7 cellular contexts compared by ENCODE assay signal in the genomic region with DNA sequence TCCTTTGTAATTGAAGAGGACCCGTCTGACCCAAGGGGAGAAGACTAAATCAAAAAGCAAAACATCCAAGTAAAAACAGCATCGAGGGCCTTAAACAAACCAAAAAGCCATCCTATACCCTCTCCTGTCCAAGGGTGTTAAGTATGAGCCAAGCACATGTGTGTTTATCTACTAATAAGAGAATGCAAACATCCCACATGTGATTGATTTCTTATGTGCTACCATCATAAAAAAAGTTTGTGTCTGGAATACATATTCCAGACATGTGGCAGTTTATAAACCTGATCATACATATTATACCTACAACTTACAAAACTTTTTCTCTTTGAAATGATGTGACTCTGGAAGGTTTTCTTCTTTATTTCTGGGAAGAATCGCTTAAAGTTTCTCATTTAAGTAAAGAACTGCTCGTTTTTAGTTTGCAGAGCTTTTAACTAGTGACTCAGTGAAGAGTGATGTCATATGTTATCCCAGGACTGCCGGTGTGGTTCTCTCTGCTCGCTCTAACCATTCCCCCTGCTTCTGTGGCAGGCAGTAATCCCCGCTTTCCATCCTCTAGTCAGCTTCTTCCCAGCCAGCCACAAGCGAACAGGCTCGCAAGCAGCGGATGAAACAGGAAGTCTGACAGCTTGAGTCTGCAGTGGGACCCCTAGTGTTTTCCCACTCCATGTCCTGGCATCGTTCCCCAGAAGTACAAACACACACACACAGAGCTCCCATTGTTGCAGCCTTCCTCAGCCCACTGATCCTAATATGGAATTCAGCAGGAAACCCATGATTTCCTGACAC. TPM values are rescaled to one million over a fixed set of nuclear protein-coding genes. Genes with fewer than 3 reads are reported as not detected.
A peak's percentile ranks its signal among the peaks of the same experiment; 100 is the strongest.
DNase-seq lines count a peak whose midpoint lies in the region; ATAC-seq, FAIRE-seq and TF ChIP-seq lines count a peak whose summit lies in the region.

No MANE protein-coding gene starts in this region.

- intact Hi-C loops in Panc1 (cut with micrococcal nuclease; ENCODE audit: unreplicated experiment) (no loop called here), esophagus squamous epithelium (cut with DNase I) (no loop called here), aorta (cut with DNase I) (loop anchor here in 1 of 2 donors (2.0 kb wide), 1 partner anchor 45 kb away; no protein-coding TSS in a partner anchor)
- intact Hi-C loops in CD4-positive, alpha-beta memory T cell (cut with micrococcal nuclease), result no loop called here

- CTCF ChIA-PET in Panc1 (lab: Charles Lee), result interaction anchor here (0.6 kb wide), 1 partner anchor 29 kb away, joined by 6 read pairs; no protein-coding TSS in a partner anchor
- CTCF ChIA-PET in CD4-positive, alpha-beta memory T cell (lab: Charles Lee; ENCODE audit: partially characterized antibody), result no interaction called here

- no peak overlapping the region for H3K4me3 Mint-ChIP-seq in activated T-cell treated with anti-CD3 and anti-CD28 coated beads, Interleukin-2, amount 50 U/mL, for 4 hours
- no peak overlapping the region for H3K4me3 Mint-ChIP-seq in CD4-positive, alpha-beta memory T cell

- H3K9me3 ChIP-seq in Panc1 (ENCODE audit: control insufficient read depth, insufficient read depth, low read depth, low read length) (no peaks in the 10 kb centered on the region), esophagus squamous epithelium (no peaks in the 10 kb centered on the region), aorta (ENCODE audit: control insufficient read depth, low read length) (no peaks in the 10 kb centered on the region)
- no peaks in the 10 kb centered on the region for H3K9me3 ChIP-seq in CD4-positive, alpha-beta memory T cell (ENCODE audit: control insufficient read depth in 1 of 2, low read length in 2 of 2)

- H3K36me3 Mint-ChIP-seq in activated T-cell treated with anti-CD3 and anti-CD28 coated beads, Interleukin-2, amount 50 U/mL, for 4 hours (ENCODE audit: insufficient read depth), result no peaks in the 10 kb centered on the region
- no peaks in the 10 kb centered on the region for H3K36me3 Mint-ChIP-seq in CD4-positive, alpha-beta memory T cell

- no TSS peak for BruUV-seq in Panc1 (replicated peaks; lab: Mats Ljungman, UMichigan)

- in situ Hi-C loops in Panc1 (cut with HindIII; ENCODE audit: low pct_unique_long_range_greater_than_20kb, low sequenced_read_pairs), result no loop called here

- peak; percentile 100 for FAIRE-seq in HTR-8/SVneo (lab: Jason Lieb, UNC)

- H3K27ac ChIP-seq in Panc1 (ENCODE audit: low read length), result no peak overlapping the region; the same call in 1 of the 2 replicates
- H3K27ac ChIP-seq in esophagus squamous epithelium, result peak overlapping the region; percentile 74 to 94 (median 88)
- H3K27ac ChIP-seq in aorta (ENCODE audit: low read depth in 1 of 2, low read length in 2 of 2), result peak overlapping the region; percentile 68 to 98
- H3K27ac ChIP-seq in CD4-positive, alpha-beta memory T cell (ENCODE audit: low read depth, low read length), result no peak overlapping the region

- TF ChIP-seq POLR2A in esophagus squamous epithelium (IDR thresholded peaks at IDR 0.05), result no peak

- DNase-seq in HTR-8/SVneo (ENCODE audit: insufficient read length, low spot score) (peak; percentile 96), Panc1 (ENCODE audit: low read depth, low spot score) (peak; percentile 2), esophagus squamous epithelium (lab: John Stamatoyannopoulos, UW) (peak; percentile 7), mucosa of gallbladder (ENCODE audit: low spot score) (peak; percentile 80), aorta (peak; percentile 81 to 84)
- DNase-seq in activated T-cell treated with anti-CD3 and anti-CD28 coated beads, Interleukin-2, amount 50 U/mL, for 4 hours, result no peak
- no peak for DNase-seq in CD4-positive, alpha-beta memory T cell

- H3K27ac Mint-ChIP-seq in CD4-positive, alpha-beta memory T cell, result no peak overlapping the region

- H3K9me3 Mint-ChIP-seq in activated T-cell treated with anti-CD3 and anti-CD28 coated beads, Interleukin-2, amount 50 U/mL, for 4 hours, result no peaks in the 10 kb centered on the region
- H3K9me3 Mint-ChIP-seq in CD4-positive, alpha-beta memory T cell, result peaks cover 0 to 7% (median 0%) of the 10 kb centered on the region in 8 donors

- peaks cover 8% of the 10 kb centered on the region for H3K27me3 Mint-ChIP-seq in activated T-cell treated with anti-CD3 and anti-CD28 coated beads, Interleukin-2, amount 50 U/mL, for 4 hours (ENCODE audit: low read depth)
- H3K27me3 Mint-ChIP-seq in CD4-positive, alpha-beta memory T cell, result peaks cover 8 to 9% of the 10 kb centered on the region in 2 donors

- POLR2A ChIA-PET in Panc1 (lab: Charles Lee), result no interaction called here
- POLR2A ChIA-PET in CD4-positive, alpha-beta memory T cell (lab: Charles Lee; ENCODE audit: partially characterized antibody), result no interaction called here

- ATAC-seq in Panc1, result peak; percentile 70
- ATAC-seq in aorta (ENCODE audit: low FRiP score), result peak; percentile 92
- ATAC-seq in activated T-cell treated with anti-CD3 and anti-CD28 coated beads, Interleukin-2, amount 50 U/mL, for 4 hours, result no peak

- WGBS in esophagus squamous epithelium, 2 donors, result 10 to 14% methylated on average over 11 of the region's 11 CpGs
- WGBS in aorta, 2 donors, result 3 to 4% methylated on average over 11 of the region's 11 CpGs

- H3K4me3 ChIP-seq in Panc1 (ENCODE audit: low read depth in 2 of 2, low read length in 2 of 2) (peak overlapping the region in 1 of 2 experiments; percentile 45; a peak in 3 of 4 replicates), esophagus squamous epithelium (peak overlapping the region; percentile 21 to 66 (median 50)), aorta (ENCODE audit: low read length in 2 of 2) (peak overlapping the region; percentile 19 to 75)
- H3K4me3 ChIP-seq in CD4-positive, alpha-beta memory T cell (ENCODE audit: low read length in 2 of 2), result no peak overlapping the region

- H3K4me1 Mint-ChIP-seq in activated T-cell treated with anti-CD3 and anti-CD28 coated beads, Interleukin-2, amount 50 U/mL, for 4 hours (ENCODE audit: low read depth), result no peaks in the 10 kb centered on the region
- H3K4me1 Mint-ChIP-seq in CD4-positive, alpha-beta memory T cell, result no peaks in the 10 kb centered on the region

- no peaks in the 10 kb centered on the region for H3K27me3 ChIP-seq in Panc1 (ENCODE audit: control insufficient read depth, insufficient read depth, low read length)
- H3K27me3 ChIP-seq in esophagus squamous epithelium, result no peaks in the 10 kb centered on the region
- H3K27me3 ChIP-seq in aorta (ENCODE audit: control insufficient read depth in 1 of 2, insufficient read depth in 2 of 2, low read length in 1 of 2), result no peaks in the 10 kb centered on the region
- no peaks in the 10 kb centered on the region for H3K27me3 ChIP-seq in CD4-positive, alpha-beta memory T cell (ENCODE audit: insufficient read depth, low read length)

- H3K36me3 ChIP-seq in Panc1 (ENCODE audit: control insufficient read depth, insufficient read depth, low read length) (no peaks in the 10 kb centered on the region), esophagus squamous epithelium (no peaks in the 10 kb centered on the region), aorta (ENCODE audit: control insufficient read depth in 1 of 2, insufficient read depth in 2 of 2, low read length in 1 of 2) (no peaks in the 10 kb centered on the region)
- H3K36me3 ChIP-seq in CD4-positive, alpha-beta memory T cell (ENCODE audit: insufficient read depth, low read length), result no peaks in the 10 kb centered on the region

- TF ChIP-seq CTCF in Panc1 (IDR thresholded peaks at IDR 0.05) (no peak), esophagus squamous epithelium (IDR thresholded peaks at IDR 0.05) (peak in 1 of 6 experiments; percentile 13)

- H3K4me1 ChIP-seq in Panc1 (ENCODE audit: control insufficient read depth, insufficient read depth, low read length), result no peaks in the 10 kb centered on the region
- H3K4me1 ChIP-seq in esophagus squamous epithelium, result peaks cover 0 to 19% (median 0%) of the 10 kb centered on the region in 3 donors
- peaks cover 0 to 3% of the 10 kb centered on the region in 2 donors for H3K4me1 ChIP-seq in aorta (ENCODE audit: control insufficient read depth in 1 of 2, insufficient read depth in 2 of 2, low read length in 2 of 2)
- H3K4me1 ChIP-seq in CD4-positive, alpha-beta memory T cell (ENCODE audit: insufficient read depth, low read length), result peaks cover 4% of the 10 kb centered on the region

RNA-seq across cellular contexts. Expression of gene RHOJ, which starts 0.4 kb away (rescaled TPM):
- total RNA-seq in Panc1 (2021; ENCODE audit: unreplicated experiment) (0.28 TPM), esophagus squamous epithelium (1 to 10 TPM in 2 of 4 donors, under 1 TPM in 2; 0.64 to 9.5 (median 0.87) TPM), mucosa of gallbladder (10.4 TPM), aorta (10 to 100 TPM; 31.3 to 56.6 TPM)
- 0.42 TPM for polyA plus RNA-seq in Panc1 (2012; ENCODE audit: insufficient read length)
- 10 to 100 TPM; 10.8 to 22.7 TPM for polyA plus RNA-seq in aorta
- not detected for total RNA-seq in activated T-cell treated with anti-CD3 and anti-CD28 coated beads, Interleukin-2, amount 50 U/mL, for 4 hours
- not detected for total RNA-seq in CD4-positive, alpha-beta memory T cell
- not detected for polyA plus RNA-seq in CD4-positive, alpha-beta memory T cell

Comparison
In these comparisons a context has a peak if more than half of its experiments do, and no peak if none do; other contexts are left out.
1. DNase-seq: peak in HTR-8/SVneo (single experiment), Panc1 (single experiment), esophagus squamous epithelium (single experiment), mucosa of gallbladder (single experiment) and aorta (2 of 2); none in activated T-cell treated with anti-CD3 and anti-CD28 coated beads, Interleukin-2, amount 50 U/mL, for 4 hours (single experiment) and CD4-positive, alpha-beta memory T cell (0 of 5).
2. ATAC-seq: peak in Panc1 (single experiment) and aorta (single experiment); none in activated T-cell treated with anti-CD3 and anti-CD28 coated beads, Interleukin-2, amount 50 U/mL, for 4 hours (0 of 2).
3. H3K27ac ChIP-seq: peak in esophagus squamous epithelium (4 of 4) and aorta (2 of 2); none in Panc1 (single experiment) and CD4-positive, alpha-beta memory T cell (single experiment).
4. H3K4me3 ChIP-seq: peak in esophagus squamous epithelium (4 of 4) and aorta (2 of 2); none in CD4-positive, alpha-beta memory T cell (0 of 2).